8 cellular contexts compared by ENCODE assay signal in genomic region chr17:28406478-28406824, GRCh38. TPM values are rescaled to one million over a fixed set of nuclear protein-coding genes. Genes with fewer than 3 reads are reported as not detected.
DNase-seq lines count a peak whose midpoint lies in the region; ATAC-seq, FAIRE-seq and TF ChIP-seq lines count a peak whose summit lies in the region.

No MANE protein-coding gene starts in this region.

- no peak for TF ChIP-seq CTCF in body of pancreas (IDR thresholded peaks at IDR 0.05)
- no peak for TF ChIP-seq CTCF in HepG2 (CRISPR knock-in tag; IDR thresholded peaks at IDR 0.05)
- TF ChIP-seq CTCF in tibial artery (IDR thresholded peaks at IDR 0.05) = no peak

- in situ Hi-C loops in HepG2 (cut with HindIII; ENCODE audit: extremely low pct_ligation_motif_present, low pct_unique_long_range_greater_than_20kb) = no loop called here

- H3K9me3 ChIP-seq in body of pancreas = no peaks in the 10 kb centered on the region
- no peaks in the 10 kb centered on the region for H3K9me3 ChIP-seq in HepG2 (ENCODE audit: low read length)
- H3K9me3 ChIP-seq in tibial artery = no peaks in the 10 kb centered on the region

- H3K27me3 ChIP-seq in body of pancreas (no peaks in the 10 kb centered on the region), HepG2 (ENCODE audit: control insufficient read depth in 1 of 2, insufficient read depth in 2 of 2, low read length in 2 of 2) (no peaks in the 10 kb centered on the region; a peak in 1 of 5 replicates), tibial artery (peaks cover 0 to 2% of the 10 kb centered on the region in 2 donors)

- POLR2A ChIA-PET in HepG2 (lab: Yijun Ruan, JAX) = interaction anchor here (0.8 to 3.4 kb wide), 7 partner anchors 8 to 165 kb away, joined by 3 to 122 read pairs (median 22); partner anchors contain the start of genes PIGS, POLDIP2, SARM1 and SEBOX

- H3K36me3 ChIP-seq in body of pancreas (replicated peaks in 1 of 2; ENCODE audit: insufficient read depth in 1 of 2, low read depth in 2 of 2) (no peaks in the 10 kb centered on the region), HepG2 (replicated peaks in 1 of 2; ENCODE audit: control insufficient read depth in 1 of 2, insufficient read depth in 2 of 2, low read length in 2 of 2) (peaks cover 9 to 23% of the 10 kb centered on the region in 2 experiments), tibial artery (peaks cover 0 to 20% (median 11%) of the 10 kb centered on the region in 3 donors)

- TSS peak; percentile 69 for BruUV-seq in HepG2 (replicated peaks; lab: Mats Ljungman, UMichigan)

- DNase-seq in DMS79 (lab: John Stamatoyannopoulos, UW) (peak; percentile 54), NCI-H187 treated with DMSO at 0.1 percent for 48 hours (lab: John Stamatoyannopoulos, UW) (peak; percentile 34), body of pancreas (peak in 1 of 4 donors; percentile 25), HepG2 (ENCODE audit: low spot score) (no peak), tibial artery (no peak), EL (no peak), NCI-H128 (lab: John Stamatoyannopoulos, UW; ENCODE audit: unreplicated experiment) (no peak)

- WGBS in body of pancreas, 2 donors = 12 to 22% methylated on average over 9 of the region's 9 CpGs
- WGBS in HepG2 (ENCODE audit: low lambda C conversion rate) = 76% methylated on average over 8 of the region's 9 CpGs

- CTCF ChIA-PET in HepG2 (lab: Yijun Ruan, JAX; ENCODE audit: low intra/inter-chr PET ratio, low total read pairs) = interaction anchor here (1.3 kb wide), 1 partner anchor 10 kb away, joined by 4 read pairs; no protein-coding TSS in a partner anchor

- peak overlapping the region; percentile 97 for H3K4me2 ChIP-seq in HepG2 (ENCODE audit: low read depth, low read length)

- H3K79me2 ChIP-seq in HepG2 (ENCODE audit: insufficient read depth, low read length) = peaks cover 13% of the 10 kb centered on the region

- H4K20me1 ChIP-seq in HepG2 (ENCODE audit: insufficient read depth, low read length) = no peaks in the 10 kb centered on the region

- no peak for TF ChIP-seq EP300 in HepG2 (IDR thresholded peaks at IDR 0.05; ENCODE audit: low read depth in 2 of 2, low read length in 2 of 2)
- TF ChIP-seq EP300 in HepG2 (CRISPR knock-in tag; IDR thresholded peaks at IDR 0.05; ENCODE audit: borderline replicate concordance) = no peak

- no peak for TF ChIP-seq POLR2A in body of pancreas (IDR thresholded peaks at IDR 0.05)
- TF ChIP-seq POLR2A in HepG2 (IDR thresholded peaks at IDR 0.05; ENCODE audit: insufficient read depth in 1 of 2, low read depth in 2 of 2, low read length in 2 of 2) = no peak
- no peak for TF ChIP-seq POLR2A in GM18505 (IDR thresholded peaks at IDR 0.05; ENCODE audit: borderline replicate concordance, extremely low read depth, insufficient read depth, insufficient read length)

- TF ChIP-seq RAD21 in HepG2 (CRISPR knock-in tag; IDR thresholded peaks at IDR 0.05) = no peak

- peak overlapping the region; percentile 85 to 86 for H3K4me3 ChIP-seq in body of pancreas
- peak overlapping the region; percentile 68 to 84 (median 76); a peak in 5 of 6 replicates for H3K4me3 ChIP-seq in HepG2 (replicated peaks in 1 of 3; ENCODE audit: insufficient read depth in 1 of 3, low read depth in 2 of 3, low read length in 3 of 3)
- H3K4me3 ChIP-seq in tibial artery = peak overlapping the region; percentile 69 to 74

- peaks cover 22% of the 10 kb centered on the region for H3K4me1 ChIP-seq in body of pancreas
- peaks cover 27% of the 10 kb centered on the region for H3K4me1 ChIP-seq in HepG2 (ENCODE audit: insufficient read depth, low read length)
- H3K4me1 ChIP-seq in tibial artery = peaks cover 0 to 23% (median 14%) of the 10 kb centered on the region in 4 donors

- H2AFZ ChIP-seq in HepG2 (ENCODE audit: low read length) = no peak overlapping the region

- intact Hi-C loops in body of pancreas (cut with DNase I) = no loop called here
- intact Hi-C loops in HepG2 (cut with micrococcal nuclease; ENCODE audit: unreplicated experiment) = no loop called here
- intact Hi-C loops in tibial artery (cut with DNase I; ENCODE audit: low total_unique reads) = no loop called here

- H3K27ac ChIP-seq in body of pancreas = peak overlapping the region in 3 of 4 donors; percentile 48 to 64 (median 53)
- H3K27ac ChIP-seq in HepG2 (ENCODE audit: extremely low read length, insufficient read depth, low read length) = peak overlapping the region; percentile 67
- peak overlapping the region in 1 of 2 donors; percentile 60 for H3K27ac ChIP-seq in tibial artery

- peak overlapping the region; percentile 79; the same call in 1 of the 2 replicates for H3K9ac ChIP-seq in HepG2 (ENCODE audit: insufficient read depth, low read depth, low read length)

- no peak for FAIRE-seq in HepG2 (lab: Jason Lieb, UNC)

- ATAC-seq in body of pancreas (peak; percentile 17), HepG2 (no peak), GM18505 (IDR thresholded peaks at IDR 0.05; ENCODE audit: unreplicated experiment) (no peak)

RNA-seq across cellular contexts. Expression of gene SLC46A1, which starts 0.4 kb away (rescaled TPM):
- total RNA-seq in body of pancreas = 10 to 100 TPM in 1 of 2 donors, 1 to 10 TPM in 1; 8.6 to 17.6 TPM
- total RNA-seq in HepG2 (2016; rRNA removed; fragmentation: Illumina TruSeq; extraction: Trizol) = 9.4 and 22.6 TPM in 2 replicates
- total RNA-seq in HepG2 (2016; cell fraction: cytosol; rRNA removed; fragmentation: Illumina TruSeq; extraction: Trizol; ENCODE audit: low read depth) = 3.5 and 5.4 TPM in 2 replicates
- total RNA-seq in HepG2 (2016; cell fraction: insoluble cytoplasmic fraction; rRNA removed; fragmentation: Illumina TruSeq; extraction: Trizol) = 9.1 and 22.4 TPM in 2 replicates
- total RNA-seq in HepG2 (2016; cell fraction: membrane; rRNA removed; fragmentation: Illumina TruSeq; extraction: Trizol) = 5.8 and 10.3 TPM in 2 replicates
- total RNA-seq in HepG2 (2016; cell fraction: nucleus; rRNA removed; fragmentation: Illumina TruSeq; extraction: Trizol) = 30.8 and 32.9 TPM in 2 replicates
- 19.6 and 25.8 TPM in 2 replicates for polyA plus RNA-seq in HepG2 (2011; rRNA removed)
- polyA plus RNA-seq in HepG2 (2011; cell fraction: cytosol; rRNA removed) = 12.7 and 13.7 TPM in 2 replicates
- 30.3 and 37.6 TPM in 2 replicates for polyA plus RNA-seq in HepG2 (2011; cell fraction: nucleus; rRNA removed)
- 14.5 and 20.5 TPM in 2 replicates for polyA plus RNA-seq in HepG2 (2012)
- 1.8 and 2.3 TPM in 2 replicates for polyA plus RNA-seq in HepG2 (2016; cell fraction: cytosol; fragmentation: Illumina TruSeq; extraction: Trizol; ENCODE audit: low read depth)
- 9.0 and 9.7 TPM in 2 replicates for polyA plus RNA-seq in HepG2 (2016; cell fraction: insoluble cytoplasmic fraction; fragmentation: Illumina TruSeq; extraction: Trizol; ENCODE audit: low read depth)
- 2.4 and 3.5 TPM in 2 replicates for polyA plus RNA-seq in HepG2 (2016; cell fraction: membrane; fragmentation: Illumina TruSeq; extraction: Trizol; ENCODE audit: low read depth)
- 37.8 and 44.2 TPM in 2 replicates for polyA plus RNA-seq in HepG2 (2016; cell fraction: nucleus; fragmentation: Illumina TruSeq; extraction: Trizol; ENCODE audit: insufficient read depth, low read depth)
- polyA minus RNA-seq in HepG2 (2011; rRNA and poly(A)+ RNA removed; ENCODE audit: low replicate concordance) = 37.9 and 60.4 TPM in 2 replicates
- 16.3 and 22.3 TPM in 2 replicates for polyA minus RNA-seq in HepG2 (2011; cell fraction: cytosol; rRNA and poly(A)+ RNA removed)
- 31.0 and 41.5 TPM in 2 replicates for polyA minus RNA-seq in HepG2 (2011; cell fraction: nucleus; rRNA and poly(A)+ RNA removed)

RNA-seq across cellular contexts. Expression of gene SARM1, which starts 35.0 kb away (rescaled TPM):
- total RNA-seq in body of pancreas (10 to 100 TPM; 13.7 to 33.9 TPM), HepG2 (2016; rRNA removed; fragmentation: Illumina TruSeq; extraction: Trizol) (0.25 and 0.73 TPM in 2 replicates)
- total RNA-seq in HepG2 (2016; cell fraction: cytosol; rRNA removed; fragmentation: Illumina TruSeq; extraction: Trizol; ENCODE audit: low read depth) = 0.09 and 0.20 TPM in 2 replicates
- 0.73 and 0.78 TPM in 2 replicates for total RNA-seq in HepG2 (2016; cell fraction: insoluble cytoplasmic fraction; rRNA removed; fragmentation: Illumina TruSeq; extraction: Trizol)
- 0.09 and 0.28 TPM in 2 replicates for total RNA-seq in HepG2 (2016; cell fraction: membrane; rRNA removed; fragmentation: Illumina TruSeq; extraction: Trizol)
- 0.84 and 0.94 TPM in 2 replicates for total RNA-seq in HepG2 (2016; cell fraction: nucleus; rRNA removed; fragmentation: Illumina TruSeq; extraction: Trizol)
- 0.86 and 1.1 TPM in 2 replicates for polyA plus RNA-seq in HepG2 (2011; rRNA removed)
- 0.30 and 0.56 TPM in 2 replicates for polyA plus RNA-seq in HepG2 (2011; cell fraction: cytosol; rRNA removed)
- polyA plus RNA-seq in HepG2 (2011; cell fraction: nucleus; rRNA removed) = 5.4 and 6.1 TPM in 2 replicates
- polyA plus RNA-seq in HepG2 (2012) = 0.36 and 3.0 TPM in 2 replicates
- 0.14 and 0.16 TPM in 2 replicates for polyA plus RNA-seq in HepG2 (2016; cell fraction: cytosol; fragmentation: Illumina TruSeq; extraction: Trizol; ENCODE audit: low read depth)
- polyA plus RNA-seq in HepG2 (2016; cell fraction: insoluble cytoplasmic fraction; fragmentation: Illumina TruSeq; extraction: Trizol; ENCODE audit: low read depth) = 0.27 and 0.61 TPM in 2 replicates
- polyA plus RNA-seq in HepG2 (2016; cell fraction: membrane; fragmentation: Illumina TruSeq; extraction: Trizol; ENCODE audit: low read depth) = 0.22 and 0.23 TPM in 2 replicates
- polyA plus RNA-seq in HepG2 (2016; cell fraction: nucleus; fragmentation: Illumina TruSeq; extraction: Trizol; ENCODE audit: insufficient read depth, low read depth) = 2.1 and 2.7 TPM in 2 replicates
- 2.2 and 23.4 TPM in 2 replicates for polyA minus RNA-seq in HepG2 (2011; rRNA and poly(A)+ RNA removed; ENCODE audit: low replicate concordance)
- 0.09 and 0.30 TPM in 2 replicates for polyA minus RNA-seq in HepG2 (2011; cell fraction: cytosol; rRNA and poly(A)+ RNA removed)
- 3.9 TPM in 2 replicates for polyA minus RNA-seq in HepG2 (2011; cell fraction: nucleus; rRNA and poly(A)+ RNA removed)

RNA-seq across cellular contexts. Expression of gene VTN, which starts 36.3 kb away (rescaled TPM):
- 1 to 10 TPM; 4.2 to 6.6 TPM for total RNA-seq in body of pancreas
- 43.9 and 108 TPM in 2 replicates for total RNA-seq in HepG2 (2016; rRNA removed; fragmentation: Illumina TruSeq; extraction: Trizol)
- 11.6 and 13.5 TPM in 2 replicates for total RNA-seq in HepG2 (2016; cell fraction: cytosol; rRNA removed; fragmentation: Illumina TruSeq; extraction: Trizol; ENCODE audit: low read depth)
- 42.5 and 110 TPM in 2 replicates for total RNA-seq in HepG2 (2016; cell fraction: insoluble cytoplasmic fraction; rRNA removed; fragmentation: Illumina TruSeq; extraction: Trizol)
- total RNA-seq in HepG2 (2016; cell fraction: membrane; rRNA removed; fragmentation: Illumina TruSeq; extraction: Trizol) = 21.9 and 23.9 TPM in 2 replicates
- total RNA-seq in HepG2 (2016; cell fraction: nucleus; rRNA removed; fragmentation: Illumina TruSeq; extraction: Trizol) = 103 and 124 TPM in 2 replicates
- polyA plus RNA-seq in HepG2 (2011; rRNA removed) = 131 and 230 TPM in 2 replicates
- 124 and 146 TPM in 2 replicates for polyA plus RNA-seq in HepG2 (2011; cell fraction: cytosol; rRNA removed)
- 140 and 166 TPM in 2 replicates for polyA plus RNA-seq in HepG2 (2011; cell fraction: nucleus; rRNA removed)
- 284 and 339 TPM in 2 replicates for polyA plus RNA-seq in HepG2 (2012)
- polyA plus RNA-seq in HepG2 (2016; cell fraction: cytosol; fragmentation: Illumina TruSeq; extraction: Trizol; ENCODE audit: low read depth) = 22.3 and 24.7 TPM in 2 replicates
- polyA plus RNA-seq in HepG2 (2016; cell fraction: insoluble cytoplasmic fraction; fragmentation: Illumina TruSeq; extraction: Trizol; ENCODE audit: low read depth) = 46.3 and 58.2 TPM in 2 replicates
- 29.7 and 32.6 TPM in 2 replicates for polyA plus RNA-seq in HepG2 (2016; cell fraction: membrane; fragmentation: Illumina TruSeq; extraction: Trizol; ENCODE audit: low read depth)
- polyA plus RNA-seq in HepG2 (2016; cell fraction: nucleus; fragmentation: Illumina TruSeq; extraction: Trizol; ENCODE audit: insufficient read depth, low read depth) = 199 and 223 TPM in 2 replicates
- 37.6 and 134 TPM in 2 replicates for polyA minus RNA-seq in HepG2 (2011; rRNA and poly(A)+ RNA removed; ENCODE audit: low replicate concordance)
- 45.8 and 97.8 TPM in 2 replicates for polyA minus RNA-seq in HepG2 (2011; cell fraction: cytosol; rRNA and poly(A)+ RNA removed)
- 30.3 and 66.1 TPM in 2 replicates for polyA minus RNA-seq in HepG2 (2011; cell fraction: nucleus; rRNA and poly(A)+ RNA removed)

RNA-seq across cellular contexts. Expression of gene SEBOX, which starts 41.5 kb away (rescaled TPM):
- not detected for total RNA-seq in body of pancreas
- total RNA-seq in HepG2 (2016; rRNA removed; fragmentation: Illumina TruSeq; extraction: Trizol) = not detected in 2 replicates
- not detected in 2 replicates for total RNA-seq in HepG2 (2016; cell fraction: cytosol; rRNA removed; fragmentation: Illumina TruSeq; extraction: Trizol; ENCODE audit: low read depth)
- total RNA-seq in HepG2 (2016; cell fraction: insoluble cytoplasmic fraction; rRNA removed; fragmentation: Illumina TruSeq; extraction: Trizol) = not detected in 2 replicates
- total RNA-seq in HepG2 (2016; cell fraction: membrane; rRNA removed; fragmentation: Illumina TruSeq; extraction: Trizol) = not detected in 2 replicates
- not detected in 2 replicates for total RNA-seq in HepG2 (2016; cell fraction: nucleus; rRNA removed; fragmentation: Illumina TruSeq; extraction: Trizol)
- polyA plus RNA-seq in HepG2 (2011; rRNA removed) = not detected in 2 replicates
- polyA plus RNA-seq in HepG2 (2011; cell fraction: cytosol; rRNA removed) = not detected in 2 replicates
- 0.43 TPM in 1 of 2 replicates, not detected in the other for polyA plus RNA-seq in HepG2 (2011; cell fraction: nucleus; rRNA removed)
- polyA plus RNA-seq in HepG2 (2012) = not detected in 2 replicates
- not detected in 2 replicates for polyA plus RNA-seq in HepG2 (2016; cell fraction: cytosol; fragmentation: Illumina TruSeq; extraction: Trizol; ENCODE audit: low read depth)
- not detected in 2 replicates for polyA plus RNA-seq in HepG2 (2016; cell fraction: insoluble cytoplasmic fraction; fragmentation: Illumina TruSeq; extraction: Trizol; ENCODE audit: low read depth)
- not detected in 2 replicates for polyA plus RNA-seq in HepG2 (2016; cell fraction: membrane; fragmentation: Illumina TruSeq; extraction: Trizol; ENCODE audit: low read depth)
- not detected in 2 replicates for polyA plus RNA-seq in HepG2 (2016; cell fraction: nucleus; fragmentation: Illumina TruSeq; extraction: Trizol; ENCODE audit: insufficient read depth, low read depth)
- polyA minus RNA-seq in HepG2 (2011; rRNA and poly(A)+ RNA removed; ENCODE audit: low replicate concordance) = 0.34 TPM in 1 of 2 replicates, not detected in the other
- polyA minus RNA-seq in HepG2 (2011; cell fraction: cytosol; rRNA and poly(A)+ RNA removed) = not detected in 2 replicates
- not detected in 2 replicates for polyA minus RNA-seq in HepG2 (2011; cell fraction: nucleus; rRNA and poly(A)+ RNA removed)

RNA-seq across cellular contexts. Expression of gene POLDIP2, which starts 49.1 kb away (rescaled TPM):
- 10 to 100 TPM; 50.8 to 54.4 TPM for total RNA-seq in body of pancreas
- 114 and 127 TPM in 2 replicates for total RNA-seq in HepG2 (2016; rRNA removed; fragmentation: Illumina TruSeq; extraction: Trizol)
- 63.3 and 67.3 TPM in 2 replicates for total RNA-seq in HepG2 (2016; cell fraction: cytosol; rRNA removed; fragmentation: Illumina TruSeq; extraction: Trizol; ENCODE audit: low read depth)
- 112 and 115 TPM in 2 replicates for total RNA-seq in HepG2 (2016; cell fraction: insoluble cytoplasmic fraction; rRNA removed; fragmentation: Illumina TruSeq; extraction: Trizol)
- total RNA-seq in HepG2 (2016; cell fraction: membrane; rRNA removed; fragmentation: Illumina TruSeq; extraction: Trizol) = 118 and 133 TPM in 2 replicates
- 47.1 and 53.4 TPM in 2 replicates for total RNA-seq in HepG2 (2016; cell fraction: nucleus; rRNA removed; fragmentation: Illumina TruSeq; extraction: Trizol)
- 85.9 and 86.0 TPM in 2 replicates for polyA plus RNA-seq in HepG2 (2011; rRNA removed)
- 82.5 and 91.5 TPM in 2 replicates for polyA plus RNA-seq in HepG2 (2011; cell fraction: cytosol; rRNA removed)
- 40.8 and 49.4 TPM in 2 replicates for polyA plus RNA-seq in HepG2 (2011; cell fraction: nucleus; rRNA removed)
- 60.2 and 73.0 TPM in 2 replicates for polyA plus RNA-seq in HepG2 (2012)
- 78.3 and 93.1 TPM in 2 replicates for polyA plus RNA-seq in HepG2 (2016; cell fraction: cytosol; fragmentation: Illumina TruSeq; extraction: Trizol; ENCODE audit: low read depth)
- polyA plus RNA-seq in HepG2 (2016; cell fraction: insoluble cytoplasmic fraction; fragmentation: Illumina TruSeq; extraction: Trizol; ENCODE audit: low read depth) = 128 and 147 TPM in 2 replicates
- 120 and 126 TPM in 2 replicates for polyA plus RNA-seq in HepG2 (2016; cell fraction: membrane; fragmentation: Illumina TruSeq; extraction: Trizol; ENCODE audit: low read depth)
- polyA plus RNA-seq in HepG2 (2016; cell fraction: nucleus; fragmentation: Illumina TruSeq; extraction: Trizol; ENCODE audit: insufficient read depth, low read depth) = 79.9 and 84.9 TPM in 2 replicates
- polyA minus RNA-seq in HepG2 (2011; rRNA and poly(A)+ RNA removed; ENCODE audit: low replicate concordance) = 108 and 190 TPM in 2 replicates
- polyA minus RNA-seq in HepG2 (2011; cell fraction: cytosol; rRNA and poly(A)+ RNA removed) = 42.1 and 47.7 TPM in 2 replicates
- 22.0 and 26.2 TPM in 2 replicates for polyA minus RNA-seq in HepG2 (2011; cell fraction: nucleus; rRNA and poly(A)+ RNA removed)

Comparison
In these comparisons a context has a peak if more than half of its experiments do, and no peak if none do; other contexts are left out.
1. DNase-seq: peak in DMS79 (single experiment) and NCI-H187 treated with DMSO at 0.1 percent for 48 hours (single experiment); none in HepG2 (single experiment), tibial artery (0 of 2), EL (single experiment) and NCI-H128 (single experiment).
2. RNA of gene SARM1, which starts 35.0 kb away (total RNA-seq): 13.7 to 33.9 TPM in body of pancreas; 0.09 to 0.94 TPM in HepG2; every median in the first group is over 4 times any median in the second.
3. Peak in every context shown above with its lines, with median percentiles within 50 percentile points of each other: H3K4me3 ChIP-seq.